Comparison of ENCODE assay signal across 8 cellular contexts in the genomic region with DNA sequence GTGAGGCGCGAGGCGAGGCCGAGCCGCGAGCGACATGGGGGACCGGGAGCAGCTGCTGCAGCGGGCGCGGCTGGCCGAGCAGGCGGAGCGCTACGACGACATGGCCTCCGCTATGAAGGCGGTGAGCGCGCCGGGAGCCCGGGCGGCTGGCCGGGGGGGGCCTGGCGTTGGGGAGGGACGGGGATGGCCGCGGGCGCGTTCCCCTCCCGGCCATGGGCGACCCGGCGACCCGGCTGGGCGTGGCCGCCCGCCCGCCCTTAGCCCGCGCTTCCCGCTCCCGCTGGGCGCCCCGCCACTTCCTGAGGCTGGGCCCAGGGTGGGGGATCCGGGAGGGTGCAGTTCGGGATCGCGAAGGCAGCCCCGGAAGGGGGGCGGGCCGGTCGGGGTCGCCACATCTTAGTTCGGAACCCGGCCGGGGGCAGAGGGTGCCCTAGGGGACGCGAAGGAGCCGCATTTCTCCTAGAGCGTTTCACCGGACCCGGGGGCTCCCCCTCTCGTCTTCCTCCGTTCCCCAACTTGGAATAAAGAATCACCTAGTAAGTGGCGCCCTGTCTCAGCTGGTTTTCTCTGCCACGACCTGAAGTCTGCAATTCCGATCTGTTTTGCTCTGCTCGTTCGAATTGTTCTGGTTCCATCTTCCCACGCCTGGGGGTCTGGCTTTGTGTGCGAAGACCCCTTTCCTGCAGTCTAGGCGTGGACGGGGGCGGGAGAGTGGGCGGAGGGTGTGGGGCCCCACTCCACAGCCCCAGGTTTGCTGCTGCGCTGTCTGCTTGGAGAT. TPM values are rescaled to one million over a fixed set of nuclear protein-coding genes. Genes with fewer than 3 reads are reported as not detected.
DNase-seq lines count a peak whose midpoint lies in the region; ATAC-seq, FAIRE-seq and TF ChIP-seq lines count a peak whose summit lies in the region.

No MANE protein-coding gene starts in this region.

- peak overlapping the region; percentile 90 for H3K9ac ChIP-seq in mammary epithelial cell (ENCODE audit: insufficient read depth, low read length)

- BruUV-seq in mammary epithelial cell (replicated peaks; lab: Mats Ljungman, UMichigan) = no TSS peak

- peaks cover 51% of the 10 kb centered on the region for H3K36me3 ChIP-seq in SJSA1
- H3K36me3 ChIP-seq in mammary epithelial cell (ENCODE audit: insufficient read depth, low read length) = peaks cover 13% of the 10 kb centered on the region

- 0% methylated on average over 10 of the region's 77 CpGs for WGBS in mammary epithelial cell (ENCODE audit: low coverage, missing lambda C conversion rate)

- in situ Hi-C loops in mammary epithelial cell (cut with MboI; ENCODE audit: low sequenced_read_pairs in 2 of 2) = no loop called here

- H3K9me3 ChIP-seq in SJSA1 (replicated peaks) = peaks cover 5% of the 10 kb centered on the region
- no peaks in the 10 kb centered on the region for H3K9me3 ChIP-seq in mammary epithelial cell (replicated peaks; ENCODE audit: insufficient read depth, low read length)

- H3K4me3 ChIP-seq in SJSA1 = peak overlapping the region; percentile 100
- peak overlapping the region; percentile 81 to 92 (median 91) for H3K4me3 ChIP-seq in mammary epithelial cell (replicated peaks in 1 of 3; ENCODE audit: insufficient read depth in 1 of 3, low read depth in 2 of 3, low read length in 3 of 3)

- dilution Hi-C loops in mammary epithelial cell (cut with HindIII; ENCODE audit: low sequenced_read_pairs) = loop anchor here (5.0 kb wide), 1 partner anchor 38 kb away; no protein-coding TSS in a partner anchor

- peak in 1 of 2 donors; percentile 21 for TF ChIP-seq CTCF in mammary epithelial cell (conservative IDR thresholded peaks at IDR 0.05 in 1 of 2, IDR thresholded peaks at IDR 0.05 in 1 of 2; ENCODE audit: extremely low read depth in 1 of 2, insufficient read depth in 1 of 2, low read depth in 1 of 2, low read length in 2 of 2)

- no peaks in the 10 kb centered on the region for H3K27me3 ChIP-seq in SJSA1 (replicated peaks)
- no peaks in the 10 kb centered on the region for H3K27me3 ChIP-seq in mammary epithelial cell (ENCODE audit: insufficient read depth, low read length)
- H3K27me3 ChIP-seq in layer of hippocampus (ENCODE audit: control insufficient read depth, insufficient read depth, low read length) = no peaks in the 10 kb centered on the region

- H3K4me1 ChIP-seq in SJSA1 (replicated peaks) (peaks cover 28% of the 10 kb centered on the region), mammary epithelial cell (ENCODE audit: insufficient read depth, low read length) (peaks cover 21% of the 10 kb centered on the region)

- peak; percentile 20 for ATAC-seq in HG02943 (IDR thresholded peaks at IDR 0.05; ENCODE audit: low read depth, unreplicated experiment)

- H2AFZ ChIP-seq in mammary epithelial cell (ENCODE audit: low read depth, low read length) = peak overlapping the region; percentile 15

- peaks cover 53% of the 10 kb centered on the region for H3K79me2 ChIP-seq in mammary epithelial cell (ENCODE audit: insufficient read depth, low read length)

- H3K4me2 ChIP-seq in mammary epithelial cell (ENCODE audit: insufficient read depth, low read depth, low read length) = peak overlapping the region; percentile 80

- CTCF ChIA-PET in mammary epithelial cell (lab: Charles Lee; ENCODE audit: low non-redundant PET) = no interaction called here

- H4K20me1 ChIP-seq in mammary epithelial cell (ENCODE audit: insufficient read depth, low read length) = no peaks in the 10 kb centered on the region

- no peak for FAIRE-seq in GM19239 (lab: Jason Lieb, UNC)

- intact Hi-C loops in mammary epithelial cell (cut with micrococcal nuclease) = loop anchor here (1.0 to 10.0 kb wide), 3 partner anchors 77 to 190 kb away; a partner anchor contains a TSS

- DNase-seq in NCI-H748 (lab: John Stamatoyannopoulos, UW; ENCODE audit: unreplicated experiment) (peak; percentile 66), NCI-H748 treated with DMSO at 0.1 percent for 48 hours (lab: John Stamatoyannopoulos, UW) (no peak), SJSA1 (ENCODE audit: low read depth in 1 of 2, low spot score in 2 of 2) (peak in 1 of 2 experiments; percentile 55), mammary epithelial cell (no peak), GM19239 (ENCODE audit: insufficient read length, low spot score) (no peak)
- DNase-seq in stimulated activated CD4-positive, alpha-beta T cell treated with anti-CD3 and anti-CD28 coated beads, Interleukin-2, amount 100 ng/mL, for 48 hours = peak; percentile 7 to 19

- H3K27ac ChIP-seq in SJSA1 = peak overlapping the region; percentile 97
- peak overlapping the region; percentile 86 for H3K27ac ChIP-seq in mammary epithelial cell (ENCODE audit: insufficient read depth, low read depth, low read length)
- peak overlapping the region; percentile 98 for H3K27ac ChIP-seq in layer of hippocampus (ENCODE audit: low read depth, low read length)

RNA-seq across cellular contexts. Expression of a gene that starts 0.6 kb away (rescaled TPM):
- total RNA-seq in SJSA1 (2014; rRNA removed; shearing (Covaris generic)) = 236 and 273 TPM in 2 replicates
- total RNA-seq in mammary epithelial cell = 100 to 1,000 TPM; 153 to 166 TPM
- 195 TPM for polyA plus RNA-seq in mammary epithelial cell
- 216 TPM for polyA minus RNA-seq in mammary epithelial cell

Comparison
In these comparisons a context has a peak if more than half of its experiments do, and no peak if none do; other contexts are left out.
1. DNase-seq: peak in NCI-H748 (single experiment) and stimulated activated CD4-positive, alpha-beta T cell treated with anti-CD3 and anti-CD28 coated beads, Interleukin-2, amount 100 ng/mL, for 48 hours (2 of 2); none in NCI-H748 treated with DMSO at 0.1 percent for 48 hours (single experiment), mammary epithelial cell (single experiment) and GM19239 (single experiment).
2. Peak in every context shown above with its lines, with median percentiles within 50 percentile points of each other: H3K27ac ChIP-seq.